ENCODE assay signal across 8 cellular contexts in genomic region chr19:45443462-45444317, GRCh38. TPM values are rescaled to one million over a fixed set of nuclear protein-coding genes. Genes with fewer than 3 reads are reported as not detected.
DNase-seq lines count a peak whose midpoint lies in the region; ATAC-seq lines count a peak whose summit lies in the region.

No MANE protein-coding gene starts in this region.

- ATAC-seq in left ventricle myocardium superior (peak; percentile 79), GM18868 (IDR thresholded peaks at IDR 0.05; ENCODE audit: unreplicated experiment) (no peak), HG03342 (IDR thresholded peaks at IDR 0.05; ENCODE audit: unreplicated experiment) (no peak)

- peak overlapping the region; percentile 76 for H3K9ac ChIP-seq in HUES6 (ENCODE audit: low read length)

- no peaks in the 10 kb centered on the region for H3K9me3 ChIP-seq in HUES6 (ENCODE audit: control insufficient read depth, insufficient read depth, low read depth, low read length)

- peak overlapping the region; percentile 40; the same call in 1 of the 2 replicates for H3K27ac ChIP-seq in HUES6 (ENCODE audit: low read depth, low read length)

- H3K4me1 ChIP-seq in HUES6 (ENCODE audit: control insufficient read depth, insufficient read depth, low read length) = peaks cover 26% of the 10 kb centered on the region

- DNase-seq in DMS79 treated with DMSO at 0.1 percent for 48 hours (lab: John Stamatoyannopoulos, UW) (peak; percentile 24), SK-N-DZ (ENCODE audit: low spot score) (peak; percentile 85), astrocyte of the hippocampus (ENCODE audit: low read depth, low spot score) (peak; percentile 96), left ventricle myocardium superior (peak; percentile 98), posterior cingulate gyrus (peak; percentile 62 to 97 (median 80))

- intact Hi-C loops in left ventricle myocardium superior (cut with micrococcal nuclease) = no loop called here
- intact Hi-C loops in posterior cingulate gyrus (cut with DNase I) = no loop called here

- no peaks in the 10 kb centered on the region; the same call in 1 of the 2 replicates for H3K27me3 ChIP-seq in HUES6 (ENCODE audit: control insufficient read depth, insufficient read depth, low read length)

- peak overlapping the region; percentile 71 for H3K4me3 ChIP-seq in HUES6 (ENCODE audit: low read depth, low read length)

- no peaks in the 10 kb centered on the region for H3K36me3 ChIP-seq in HUES6 (ENCODE audit: control insufficient read depth, insufficient read depth, low read length)

RNA-seq across cellular contexts. Expression of gene ERCC1, which starts 20.0 kb away (rescaled TPM):
- 85.0 and 101 TPM in 2 replicates for polyA plus RNA-seq in SK-N-DZ (2014; cell fraction: cytosol; rRNA removed)
- 66.4 and 73.4 TPM in 2 replicates for polyA plus RNA-seq in SK-N-DZ (2014; cell fraction: nucleus; rRNA removed)
- total RNA-seq in left ventricle myocardium superior = 150 TPM

RNA-seq across cellular contexts. Expression of gene FOSB, which starts 24.1 kb away (rescaled TPM):
- not detected in 2 replicates for polyA plus RNA-seq in SK-N-DZ (2014; cell fraction: cytosol; rRNA removed)
- not detected in 2 replicates for polyA plus RNA-seq in SK-N-DZ (2014; cell fraction: nucleus; rRNA removed)
- 0.79 TPM for total RNA-seq in left ventricle myocardium superior

RNA-seq across cellular contexts. Expression of gene POLR1G, which starts 37.2 kb away (rescaled TPM):
- polyA plus RNA-seq in SK-N-DZ (2014; cell fraction: cytosol; rRNA removed) = 13.2 and 16.8 TPM in 2 replicates
- 4.0 and 7.9 TPM in 2 replicates for polyA plus RNA-seq in SK-N-DZ (2014; cell fraction: nucleus; rRNA removed)
- total RNA-seq in left ventricle myocardium superior = 7.0 TPM

RNA-seq across cellular contexts. Expression of gene PPP1R13L, which starts 38.8 kb away (rescaled TPM):
- polyA plus RNA-seq in SK-N-DZ (2014; cell fraction: cytosol; rRNA removed) = 1.1 and 2.6 TPM in 2 replicates
- polyA plus RNA-seq in SK-N-DZ (2014; cell fraction: nucleus; rRNA removed) = 0.90 and 1.7 TPM in 2 replicates
- 222 TPM for total RNA-seq in left ventricle myocardium superior

RNA-seq across cellular contexts. Expression of gene RTN2, which starts 53.2 kb away (rescaled TPM):
- polyA plus RNA-seq in SK-N-DZ (2014; cell fraction: cytosol; rRNA removed) = 35.2 and 50.4 TPM in 2 replicates
- polyA plus RNA-seq in SK-N-DZ (2014; cell fraction: nucleus; rRNA removed) = 33.0 and 40.4 TPM in 2 replicates
- total RNA-seq in left ventricle myocardium superior = 29.8 TPM

Comparison
In these comparisons a context has a peak if more than half of its experiments do, and no peak if none do; other contexts are left out.
1. DNase-seq: peak in every context shown above with its lines; median percentile 98 in left ventricle myocardium superior; 96 in astrocyte of the hippocampus; 85 in SK-N-DZ; 80 in posterior cingulate gyrus; 24 in DMS79 treated with DMSO at 0.1 percent for 48 hours.